22 cellular contexts compared by ENCODE assay signal in genomic region chr10:20114179-20114578, GRCh38.
A peak's percentile ranks its signal among the peaks of the same experiment; 100 is the strongest.
DNase-seq lines count a peak whose midpoint lies in the region; ATAC-seq and TF ChIP-seq lines count a peak whose summit lies in the region.
"Had no signal": no experiment of that assay in that cellular context is flagged by ENCODE, and none has a peak within 500 bp of the region (broad histone marks: within the 10 kb centered on the region; RNA-seq: fewer than 3 reads in every experiment).

No MANE protein-coding gene starts in this region.

- H3K9me3 Mint-ChIP-seq in GM23338 = no peaks in the 10 kb centered on the region; the same call in 2 of the 3 replicates
- peaks cover 7% of the 10 kb centered on the region; the same call in 1 of the 2 replicates for H3K9me3 Mint-ChIP-seq in WTC11

- DNase-seq in GM23338 (ENCODE audit: low spot score) (no peak), WTC11 (ENCODE audit: low spot score) (no peak), left lobe of liver (ENCODE audit: low spot score) (no peak)
- no peak for DNase-seq in activated naive CD4-positive, alpha-beta T cell (lab: John Stamatoyannopoulos, UW)
- DNase-seq: 8988T; ACHN; AML-193; BE2C; CD4-positive, alpha-beta T cell; CD8-positive, alpha-beta memory T cell; DMS 273 treated with DMSO at 0.1 percent for 48 hours; DMS79; EL; GDM1; HFFc6 had no signal

- no peaks in the 10 kb centered on the region for H4K20me1 ChIP-seq in GM23338 (replicated peaks; ENCODE audit: insufficient read depth)
- H4K20me1 ChIP-seq: BLaER1 treated with 17β-estradiol and CSF1 and Interleukin-3, amounts not matched to agents 10 nM and 100 nM had no signal

- no peaks in the 10 kb centered on the region for H3K9me2 ChIP-seq in GM23338 (ENCODE audit: insufficient read depth)

- H3K27me3 ChIP-seq in GM23338 (ENCODE audit: insufficient read depth) = no peaks in the 10 kb centered on the region
- H3K27me3 ChIP-seq: BE2C; BLaER1 treated with 17β-estradiol and CSF1 and Interleukin-3, amounts not matched to agents 10 nM and 100 nM had no signal

- H3K4me1 ChIP-seq in GM23338 (ENCODE audit: insufficient read depth) = peaks cover 39% of the 10 kb centered on the region
- H3K4me1 ChIP-seq: A549; BE2C; BLaER1 treated with 17β-estradiol and CSF1 and Interleukin-3, amounts not matched to agents 10 nM and 100 nM had no signal

- H3K36me3 ChIP-seq in GM23338 (ENCODE audit: insufficient read depth) = no peaks in the 10 kb centered on the region
- H3K36me3 ChIP-seq: BE2C, HAP-1 had no signal

- H3K27me3 Mint-ChIP-seq in GM23338 (ENCODE audit: insufficient read depth, low read depth, poor library complexity) (peaks cover 4% of the 10 kb centered on the region), WTC11 (ENCODE audit: low read depth) (no peaks in the 10 kb centered on the region)
- H3K27me3 Mint-ChIP-seq: CD4-positive, alpha-beta T cell; CD8-positive, alpha-beta memory T cell had no signal

- POLR2A ChIA-PET in WTC11 (lab: Charles Lee) = no interaction called here

- H2AFZ ChIP-seq in GM23338 = no peak overlapping the region

- H3K36me3 Mint-ChIP-seq in GM23338 (ENCODE audit: low read depth) = peaks cover 14% of the 10 kb centered on the region; the same call in 2 of the 3 replicates
- H3K36me3 Mint-ChIP-seq in WTC11 = peaks cover 12% of the 10 kb centered on the region
- H3K36me3 Mint-ChIP-seq: CD8-positive, alpha-beta memory T cell had no signal

- H3K27ac Mint-ChIP-seq in GM23338 = peak overlapping the region; percentile 21
- peak overlapping the region; percentile 64 for H3K27ac Mint-ChIP-seq in WTC11
- H3K27ac Mint-ChIP-seq: CD4-positive, alpha-beta T cell; CD8-positive, alpha-beta memory T cell; HFFc6 had no signal

- H3K27ac ChIP-seq in GM23338 (ENCODE audit: low read depth) = no peak overlapping the region
- H3K27ac ChIP-seq: A549; BLaER1 treated with 17β-estradiol and CSF1 and Interleukin-3, amounts not matched to agents 10 nM and 100 nM had no signal

- CTCF ChIA-PET in WTC11 (lab: Charles Lee) = no interaction called here

- H3K4me3 ChIP-seq in GM23338 = no peak overlapping the region
- H3K4me3 ChIP-seq: A549; BLaER1 treated with 17β-estradiol and CSF1 and Interleukin-3, amounts not matched to agents 10 nM and 100 nM; GM12878; HAP-1 had no signal

- peaks cover 49% of the 10 kb centered on the region for H3K4me1 Mint-ChIP-seq in GM23338
- peaks cover 56% of the 10 kb centered on the region for H3K4me1 Mint-ChIP-seq in WTC11
- H3K4me1 Mint-ChIP-seq: CD8-positive, alpha-beta memory T cell had no signal

- TF ChIP-seq CTCF in GM23338 (conservative IDR thresholded peaks at IDR 0.05; ENCODE audit: low read depth in 2 of 2) (no peak), WTC11 (IDR thresholded peaks at IDR 0.05) (no peak)

- ATAC-seq in GM23338 (no peak), WTC11 (no peak), left lobe of liver (peak; percentile 77), GM18873 (IDR thresholded peaks at IDR 0.05; ENCODE audit: low FRiP score, unreplicated experiment) (no peak), GM18868 (IDR thresholded peaks at IDR 0.05; ENCODE audit: unreplicated experiment) (no peak)
- ATAC-seq: A549, GM12878 had no signal

- no peaks in the 10 kb centered on the region for H3F3A ChIP-seq in GM23338 (replicated peaks; ENCODE audit: low read depth)

- no peaks in the 10 kb centered on the region for H3K79me2 ChIP-seq in GM23338 (replicated peaks; ENCODE audit: insufficient read depth)

- H3K4me3 Mint-ChIP-seq in GM23338 (no peak overlapping the region), WTC11 (no peak overlapping the region)
- H3K4me3 Mint-ChIP-seq: CD14-positive monocyte; CD4-positive, alpha-beta T cell; CD8-positive, alpha-beta memory T cell; HFFc6 had no signal

- H3K4me2 ChIP-seq in GM23338 = no peak overlapping the region
- H3K4me2 ChIP-seq: A549; BLaER1 treated with 17β-estradiol and CSF1 and Interleukin-3, amounts not matched to agents 10 nM and 100 nM had no signal

TF ChIP-seq in GM23338, 12 proteins besides CTCF, POLR2A, EP300 and RAD21:
- TF ChIP-seq POLR2AphosphoS5 (IDR thresholded peaks at IDR 0.05; ENCODE audit: low read depth) (no peak), ZNF114 (CRISPR knock-in tag; IDR thresholded peaks at IDR 0.05) (no peak), ETS1 (IDR thresholded peaks at IDR 0.05) (no peak), CREB1 (CRISPR knock-in tag; IDR thresholded peaks at IDR 0.05; ENCODE audit: low read depth) (no peak)
TF ChIP-seq in GM23338: peak in this region for 0.

TF ChIP-seq in WTC11, 78 proteins besides CTCF, POLR2A, EP300 and RAD21:
- TF ChIP-seq ETV6 (CRISPR knock-in tag; IDR thresholded peaks at IDR 0.05) (no peak), HMGA2 (CRISPR knock-in tag; IDR thresholded peaks at IDR 0.05) (no peak), GTF2I (CRISPR knock-in tag; conservative IDR thresholded peaks at IDR 0.05) (no peak), MYBL2 (CRISPR knock-in tag; IDR thresholded peaks at IDR 0.05) (no peak), TCF7 (CRISPR knock-in tag; IDR thresholded peaks at IDR 0.05; ENCODE audit: low read depth) (no peak), MLX (CRISPR knock-in tag; IDR thresholded peaks at IDR 0.05) (no peak)
